8 cellular contexts compared by ENCODE assay signal in genomic region chr10:100535715-100536353, GRCh38. TPM values are rescaled to one million over a fixed set of nuclear protein-coding genes. Genes with fewer than 3 reads are reported as not detected.
A peak's percentile ranks its signal among the peaks of the same experiment; 100 is the strongest.
DNase-seq lines count a peak whose midpoint lies in the region; ATAC-seq and TF ChIP-seq lines count a peak whose summit lies in the region.

Gene HIF1AN (plus strand): TSS chr10:100535943. CDS start chr10:100535959, 16 bp downstream.

- intact Hi-C loops in spleen (cut with DNase I; ENCODE audit: low total_unique reads), result no loop called here

- ATAC-seq in GM18873 (IDR thresholded peaks at IDR 0.05; ENCODE audit: low FRiP score, unreplicated experiment), result peak; percentile 95
- ATAC-seq in HG03139 (IDR thresholded peaks at IDR 0.05; ENCODE audit: unreplicated experiment), result peak; percentile 98

- peak within 1 kb of the TSS in 7 of 8 donors; percentile 65 to 88 (median 79) for H3K27ac ChIP-seq in spleen

- peak in 2 of 3 donors; percentile 48 to 51 for TF ChIP-seq POLR2A in spleen (IDR thresholded peaks at IDR 0.05)

- peaks cover 12 to 51% (median 36%) of the 10 kb centered on the region in 6 donors for H3K4me1 ChIP-seq in spleen

- H3K27me3 ChIP-seq in spleen (replicated peaks in 1 of 7), result no peaks in the 10 kb centered on the region

- WGBS in spleen, 5 donors, result 0 to 2% (median 1%) methylated on average over 34 to 35 of the region's 35 CpGs

- H3K4me3 ChIP-seq in WI38 (ENCODE audit: low read depth, low read length), result peak within 1 kb of the TSS; percentile 86
- peak within 1 kb of the TSS; percentile 70 to 72 for H3K4me3 ChIP-seq in cardiac fibroblast (replicated peaks in 1 of 2; ENCODE audit: low read depth in 2 of 2, low read length in 2 of 2)
- H3K4me3 ChIP-seq in spleen, result peak within 1 kb of the TSS; percentile 59 to 95 (median 74)

- H3K36me3 ChIP-seq in spleen, result peaks cover 0 to 40% (median 27%) of the 10 kb centered on the region in 6 donors

- peak; percentile 97 for TF ChIP-seq CTCF in WI38 (IDR thresholded peaks at IDR 0.05; ENCODE audit: low read depth, low read length)
- TF ChIP-seq CTCF in cardiac fibroblast (IDR thresholded peaks at IDR 0.05; ENCODE audit: low read depth, low read length), result peak; percentile 96
- peak; percentile 91 to 98 (median 96) for TF ChIP-seq CTCF in spleen (IDR thresholded peaks at IDR 0.05 in 8 of 11, conservative IDR thresholded peaks at IDR 0.05 in 3 of 11)

- no peaks in the 10 kb centered on the region for H3K9me3 ChIP-seq in spleen

- DNase-seq in AG08396 (ENCODE audit: low spot score), result peak; percentile 96
- peak; percentile 71 for DNase-seq in NCI-H2196 treated with DMSO at 0.1 percent for 48 hours (lab: John Stamatoyannopoulos, UW; ENCODE audit: unreplicated experiment)
- peak; percentile 97 for DNase-seq in cardiac fibroblast (ENCODE audit: low read depth in 2 of 2)
- peak; percentile 95 for DNase-seq in inferior parietal cortex (ENCODE audit: extremely low spot score)
- DNase-seq in spleen, result peak; percentile 94

RNA-seq across cellular contexts. Expression of gene HIF1AN, which starts in this region (rescaled TPM):
- 10 to 100 TPM; 18.2 to 48.2 (median 37.7) TPM for total RNA-seq in spleen
- 1 to 10 TPM; 3.0 to 6.4 (median 3.6) TPM for polyA plus RNA-seq in spleen

Comparison
In these comparisons a context has a peak if more than half of its experiments do, and no peak if none do; other contexts are left out.
1. Peak in every context shown above with its lines: DNase-seq, ATAC-seq, H3K4me3 ChIP-seq and H3K27ac ChIP-seq.